Comparison of ENCODE assay signal across 37 cellular contexts in the genomic region with DNA sequence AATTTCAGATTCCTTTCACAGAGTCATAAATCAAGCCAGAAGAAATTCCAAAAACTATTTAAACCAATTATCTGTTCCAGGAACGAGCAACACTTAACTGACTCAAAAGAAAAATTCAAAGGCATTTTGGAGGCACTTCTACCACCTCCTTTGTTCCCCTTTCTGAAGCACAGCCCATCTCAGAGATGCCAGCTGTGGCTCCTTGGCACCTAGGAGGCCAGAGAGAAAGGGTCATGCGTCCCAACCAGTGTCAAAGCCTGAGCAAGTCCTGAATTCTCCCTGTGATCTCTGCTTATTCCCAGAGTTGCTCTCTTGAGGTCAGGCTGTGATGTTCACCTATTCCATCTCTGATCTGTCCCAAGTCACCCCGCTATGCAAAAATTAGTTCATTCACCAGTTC.
DNase-seq lines count a peak whose midpoint lies in the region; ATAC-seq, FAIRE-seq and TF ChIP-seq lines count a peak whose summit lies in the region.
"Had no signal": no experiment of that assay in that cellular context is flagged by ENCODE, and none has a peak within 500 bp of the region (broad histone marks: within the 10 kb centered on the region; RNA-seq: fewer than 3 reads in every experiment).

No MANE protein-coding gene starts in this region.

- no peak overlapping the region for H4K8ac ChIP-seq in H9 (replicated peaks; ENCODE audit: insufficient read length, low read depth, low read length)

- H3K27me3 ChIP-seq in SK-N-SH (ENCODE audit: insufficient read depth) (no peaks in the 10 kb centered on the region), H9 (ENCODE audit: insufficient read depth, low read length) (no peaks in the 10 kb centered on the region), astrocyte (ENCODE audit: insufficient read depth, low read length) (no peaks in the 10 kb centered on the region)
- H3K27me3 ChIP-seq: BE2C had no signal

- H3K14ac ChIP-seq in H9 (ENCODE audit: insufficient read depth, low read length): no peak overlapping the region

- no peak overlapping the region for H3K4me2 ChIP-seq in SK-N-SH
- no peak overlapping the region for H3K4me2 ChIP-seq in H9 (ENCODE audit: insufficient read depth, insufficient read length, low read length)
- no peak overlapping the region for H3K4me2 ChIP-seq in astrocyte (ENCODE audit: low read length)
- H3K4me2 ChIP-seq: A549; BLaER1; BLaER1 treated with 17β-estradiol and CSF1 and Interleukin-3, amounts not matched to agents 10 nM and 100 nM had no signal

- H4K91ac ChIP-seq in H9 (ENCODE audit: insufficient read length, low read depth, low read length): no peak overlapping the region

- no peaks in the 10 kb centered on the region for H3K9me2 ChIP-seq in SK-N-SH

- H3K4me1 ChIP-seq in SK-N-SH (ENCODE audit: control insufficient read depth in 1 of 2, insufficient read depth in 2 of 2, low read depth in 1 of 2, low read length in 1 of 2) (peaks cover 0 to 3% of the 10 kb centered on the region in 2 experiments; a peak in 1 of 4 replicates), H9 (ENCODE audit: insufficient read depth, low read length) (peaks cover 5% of the 10 kb centered on the region), astrocyte (ENCODE audit: insufficient read depth, low read length) (no peaks in the 10 kb centered on the region)
- H3K4me1 ChIP-seq: A549; BE2C; BLaER1; BLaER1 treated with 17β-estradiol and CSF1 and Interleukin-3, amounts not matched to agents 10 nM and 100 nM; Caco-2 had no signal

- no peak overlapping the region for H3K18ac ChIP-seq in H9 (ENCODE audit: insufficient read length, low read depth, low read length)

- H3K79me1 ChIP-seq in H9 (ENCODE audit: insufficient read depth, low read depth, low read length, poor library complexity, severe bottlenecking): no peaks in the 10 kb centered on the region

- H3K4me1 Mint-ChIP-seq in H9 (peaks cover 17 to 18% of the 10 kb centered on the region in 2 experiments), astrocyte (ENCODE audit: low read depth, unreplicated experiment) (no peaks in the 10 kb centered on the region)
- H3K4me1 Mint-ChIP-seq: B cell; CD14-positive monocyte; CD4-positive, CD25-positive, alpha-beta regulatory T cell; CD8-positive, alpha-beta memory T cell had no signal

- TF ChIP-seq CTCF in SK-N-SH (IDR thresholded peaks at IDR 0.05): no peak
- TF ChIP-seq CTCF in H9 (conservative IDR thresholded peaks at IDR 0.05): no peak
- no peak for TF ChIP-seq CTCF in astrocyte (IDR thresholded peaks at IDR 0.05; ENCODE audit: insufficient read depth, low read depth, low read length)

- peak; percentile 56 for ATAC-seq in SK-N-SH treated with all-trans-retinoic acid at 6 μM for 48 hours
- no peak for ATAC-seq in HG03045 (IDR thresholded peaks at IDR 0.05; ENCODE audit: unreplicated experiment)
- ATAC-seq: A549; CD8-positive, alpha-beta T cell had no signal

- no peaks in the 10 kb centered on the region for H3K23me2 ChIP-seq in H9 (ENCODE audit: insufficient read length, low read depth, low read length, poor library complexity, severe bottlenecking)

- H4K20me1 ChIP-seq in SK-N-SH (ENCODE audit: insufficient read depth) (no peaks in the 10 kb centered on the region), H9 (ENCODE audit: control insufficient read depth, insufficient read depth, insufficient read length) (no peaks in the 10 kb centered on the region), astrocyte (ENCODE audit: insufficient read depth, low read length) (no peaks in the 10 kb centered on the region)
- H4K20me1 ChIP-seq: BLaER1; BLaER1 treated with 17β-estradiol and CSF1 and Interleukin-3, amounts not matched to agents 10 nM and 100 nM had no signal

- H3K4me3 Mint-ChIP-seq in H9: no peak overlapping the region
- no peak overlapping the region for H3K4me3 Mint-ChIP-seq in astrocyte (ENCODE audit: unreplicated experiment)
- H3K4me3 Mint-ChIP-seq: B cell; CD14-positive monocyte; CD4-positive, alpha-beta T cell; CD4-positive, CD25-positive, alpha-beta regulatory T cell; CD8-positive, alpha-beta memory T cell; CD8-positive, alpha-beta T cell had no signal

- peak overlapping the region; percentile 50 for H2AK5ac ChIP-seq in H9 (ENCODE audit: insufficient read length, low read length)

- DNase-seq in SK-N-SH (no peak), AG20443 (ENCODE audit: low spot score) (peak; percentile 6), H9 (no peak), astrocyte (ENCODE audit: low read depth) (no peak), NCI-H1092 treated with DMSO at 0.1 percent for 48 hours (lab: John Stamatoyannopoulos, UW) (no peak)
- DNase-seq in activated CD8-positive, alpha-beta memory T cell treated with anti-CD3 and anti-CD28 coated beads, Interleukin-2, amount 50 U/mL, for 4 hours: no peak
- DNase-seq: 8988T; ACHN; AML-193; BE2C; C1 segment of cervical spinal cord; Caco-2; Calu3; CD4-positive, alpha-beta memory T cell; CD4-positive, alpha-beta T cell; CD4-positive, CD25-positive, alpha-beta regulatory T cell; CD8-positive, alpha-beta memory T cell; CD8-positive, alpha-beta T cell; COR-L47; DMS 273 treated with DMSO at 0.1 percent for 48 hours; DMS153; DMS53; DMS79; DMS79 treated with DMSO at 0.1 percent for 48 hours; DND-41; EL had no signal

- no peak overlapping the region for H3K23ac ChIP-seq in H9 (ENCODE audit: insufficient read length, low read depth, low read length)

- H3K9me3 Mint-ChIP-seq in H9 (peaks cover 0 to 3% of the 10 kb centered on the region in 2 experiments; a peak in 3 of 5 replicates), astrocyte (ENCODE audit: unreplicated experiment) (peaks cover 2% of the 10 kb centered on the region)
- H3K9me3 Mint-ChIP-seq: CD4-positive, alpha-beta T cell; CD8-positive, alpha-beta T cell had no signal

- peak; percentile 93 for FAIRE-seq in astrocyte (lab: Jason Lieb, UNC)
- FAIRE-seq: A204.1, A549, D721Med had no signal

- H3K9me3 ChIP-seq in SK-N-SH (no peaks in the 10 kb centered on the region), H9 (ENCODE audit: control insufficient read depth, low read depth, low read length) (no peaks in the 10 kb centered on the region), astrocyte (ENCODE audit: insufficient read depth, low read depth, low read length) (no peaks in the 10 kb centered on the region)
- H3K9me3 ChIP-seq: A549, BE2C, BLaER1, Caco-2 had no signal

- peak overlapping the region in 1 of 2 experiments; percentile 45; a peak in 1 of 4 replicates for H3K27ac ChIP-seq in SK-N-SH (ENCODE audit: low read depth in 2 of 2, low read length in 1 of 2)
- no peak overlapping the region for H3K27ac ChIP-seq in H9 (ENCODE audit: insufficient read length, low read depth, low read length)
- H3K27ac ChIP-seq in astrocyte (ENCODE audit: low read depth, low read length): no peak overlapping the region
- H3K27ac ChIP-seq: 22Rv1; A549; BLaER1; BLaER1 treated with 17β-estradiol and CSF1 and Interleukin-3, amounts not matched to agents 10 nM and 100 nM; C4-2B had no signal

- no peaks in the 10 kb centered on the region for H3K36me3 ChIP-seq in SK-N-SH (replicated peaks in 1 of 2; ENCODE audit: control insufficient read depth in 1 of 2, insufficient read depth in 2 of 2, low read length in 1 of 2)
- H3K36me3 ChIP-seq in astrocyte (ENCODE audit: insufficient read depth, low read length): no peaks in the 10 kb centered on the region
- H3K36me3 ChIP-seq: BE2C; BLaER1; BLaER1 treated with 17β-estradiol and CSF1 and Interleukin-3, amounts not matched to agents 10 nM and 100 nM had no signal

- no peak overlapping the region for H2BK120ac ChIP-seq in H9 (ENCODE audit: low read depth, low read length, poor library complexity, severe bottlenecking)

- H3K9ac ChIP-seq in SK-N-SH: no peak overlapping the region
- no peak overlapping the region for H3K9ac ChIP-seq in H9 (ENCODE audit: extremely low read depth, insufficient read length, low read length)
- H3K9ac ChIP-seq in astrocyte (ENCODE audit: low read length): no peak overlapping the region
- H3K9ac ChIP-seq: BLaER1; BLaER1 treated with 17β-estradiol and CSF1 and Interleukin-3, amounts not matched to agents 10 nM and 100 nM had no signal

- no peak overlapping the region for H3K4ac ChIP-seq in H9 (ENCODE audit: low read depth, low read length)

- H3T11ph ChIP-seq in H9 (ENCODE audit: low read length): no peak overlapping the region

- peaks cover 10% of the 10 kb centered on the region for H3F3A ChIP-seq in SK-N-SH (replicated peaks; ENCODE audit: insufficient read depth)

- TF ChIP-seq RAD21 in SK-N-SH (IDR thresholded peaks at IDR 0.05; ENCODE audit: low read length): no peak

- H3K36me3 Mint-ChIP-seq in H9 (ENCODE audit: insufficient read depth in 1 of 3, low read depth in 3 of 3): peaks cover 4 to 15% (median 12%) of the 10 kb centered on the region in 3 experiments
- no peaks in the 10 kb centered on the region for H3K36me3 Mint-ChIP-seq in astrocyte (ENCODE audit: low read depth, unreplicated experiment)
- H3K36me3 Mint-ChIP-seq: CD14-positive monocyte; CD4-positive, alpha-beta memory T cell; CD4-positive, CD25-positive, alpha-beta regulatory T cell; CD8-positive, alpha-beta T cell had no signal

- H3K79me2 ChIP-seq in SK-N-SH (ENCODE audit: insufficient read depth) (no peaks in the 10 kb centered on the region), H9 (ENCODE audit: insufficient read depth, low read length) (no peaks in the 10 kb centered on the region), astrocyte (ENCODE audit: insufficient read depth, low read length) (no peaks in the 10 kb centered on the region)

- no peak overlapping the region for H4K5ac ChIP-seq in H9 (ENCODE audit: insufficient read length, low read depth, low read length)

- 31% methylated on average over 3 of the region's 3 CpGs for WGBS in SK-N-SH (ENCODE audit: low lambda C conversion rate)
- no CpG with 5 or more reads among the region's 3 CpGs for WGBS in H9 (ENCODE audit: extremely low coverage, insufficient read length, low lambda C conversion rate)

- H2BK12ac ChIP-seq in H9 (ENCODE audit: insufficient read length, low read depth, low read length): no peak overlapping the region

- peaks cover 2% of the 10 kb centered on the region; the same call in 1 of the 2 replicates for H3K27me3 Mint-ChIP-seq in H9 (ENCODE audit: low read depth)
- no peaks in the 10 kb centered on the region for H3K27me3 Mint-ChIP-seq in astrocyte (ENCODE audit: low read depth, unreplicated experiment)
- H3K27me3 Mint-ChIP-seq: B cell; CD4-positive, alpha-beta T cell; CD4-positive, CD25-positive, alpha-beta regulatory T cell had no signal

- POLR2A ChIA-PET in SK-N-SH (lab: Yijun Ruan, JAX): no interaction called here

- H2AFZ ChIP-seq in SK-N-SH (ENCODE audit: low read depth): no peak overlapping the region
- H2AFZ ChIP-seq in H9 (ENCODE audit: low read length): no peak overlapping the region
- H2AFZ ChIP-seq in astrocyte (ENCODE audit: low read depth, low read length): no peak overlapping the region

- no peak overlapping the region for H3K4me3 ChIP-seq in SK-N-SH (ENCODE audit: low read depth in 2 of 2, low read length in 1 of 2)
- no peak overlapping the region for H3K4me3 ChIP-seq in astrocyte (ENCODE audit: insufficient read depth, low read depth, low read length)
- H3K4me3 ChIP-seq: A549; BLaER1; BLaER1 treated with 17β-estradiol and CSF1 and Interleukin-3, amounts not matched to agents 10 nM and 100 nM had no signal

- H2BK15ac ChIP-seq in H9 (ENCODE audit: low read depth, low read length): no peak overlapping the region

- H2BK20ac ChIP-seq in H9 (ENCODE audit: low read depth, low read length, poor library complexity, severe bottlenecking): no peak overlapping the region

- no peak overlapping the region for H2BK5ac ChIP-seq in H9 (ENCODE audit: insufficient read length, low read length)

- no peak for TF ChIP-seq EP300 in SK-N-SH (IDR thresholded peaks at IDR 0.05; ENCODE audit: borderline replicate concordance in 1 of 2, low read depth in 1 of 2, low read length in 1 of 2)

- CTCF ChIA-PET in SK-N-SH (lab: Yijun Ruan, JAX): no interaction called here

- no peak overlapping the region for H3K56ac ChIP-seq in H9 (ENCODE audit: insufficient read length, low read depth, low read length)

- H3K27ac Mint-ChIP-seq in H9 (no peak overlapping the region; a peak in 1 of 7 replicates), astrocyte (ENCODE audit: unreplicated experiment) (no peak overlapping the region)
- H3K27ac Mint-ChIP-seq: B cell; CD14-positive monocyte; CD4-positive, alpha-beta memory T cell; CD4-positive, alpha-beta T cell; CD4-positive, CD25-positive, alpha-beta regulatory T cell; CD8-positive, alpha-beta memory T cell; CD8-positive, alpha-beta T cell had no signal
